8 cellular contexts compared by ENCODE assay signal in genomic region chr2:27380626-27381556, GRCh38. TPM values are rescaled to one million over a fixed set of nuclear protein-coding genes. Genes with fewer than 3 reads are reported as not detected.
DNase-seq lines count a peak whose midpoint lies in the region; ATAC-seq and TF ChIP-seq lines count a peak whose summit lies in the region.

A gene with protein sequence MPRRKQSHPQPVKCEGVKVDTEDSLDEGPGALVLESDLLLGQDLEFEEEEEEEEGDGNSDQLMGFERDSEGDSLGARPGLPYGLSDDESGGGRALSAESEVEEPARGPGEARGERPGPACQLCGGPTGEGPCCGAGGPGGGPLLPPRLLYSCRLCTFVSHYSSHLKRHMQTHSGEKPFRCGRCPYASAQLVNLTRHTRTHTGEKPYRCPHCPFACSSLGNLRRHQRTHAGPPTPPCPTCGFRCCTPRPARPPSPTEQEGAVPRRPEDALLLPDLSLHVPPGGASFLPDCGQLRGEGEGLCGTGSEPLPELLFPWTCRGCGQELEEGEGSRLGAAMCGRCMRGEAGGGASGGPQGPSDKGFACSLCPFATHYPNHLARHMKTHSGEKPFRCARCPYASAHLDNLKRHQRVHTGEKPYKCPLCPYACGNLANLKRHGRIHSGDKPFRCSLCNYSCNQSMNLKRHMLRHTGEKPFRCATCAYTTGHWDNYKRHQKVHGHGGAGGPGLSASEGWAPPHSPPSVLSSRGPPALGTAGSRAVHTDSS (minus strand): TSS chr2:27380734. CDS start chr2:27380526, 208 bp downstream.

- H3K36me3 Mint-ChIP-seq in T-helper 1 cell treated with Interleukin-12 subunit alpha and Interleukin-12 subunit beta and Interleukin-4 antibody, amounts not matched to agents 30 μg/mL and 1 μg/mL, for 36 hours (ENCODE audit: low read depth), result peaks cover 55% of the 10 kb centered on the region

- intact Hi-C loops in left ventricle myocardium inferior (cut with micrococcal nuclease), result no loop called here
- intact Hi-C loops in prostate gland (cut with DNase I), result no loop called here

- H3K36me3 ChIP-seq in left ventricle myocardium inferior, result peaks cover 70% of the 10 kb centered on the region
- peaks cover 9% of the 10 kb centered on the region in 2 donors for H3K36me3 ChIP-seq in prostate gland
- H3K36me3 ChIP-seq in urinary bladder (ENCODE audit: insufficient read depth), result no peaks in the 10 kb centered on the region

- no peaks in the 10 kb centered on the region for H3K27me3 Mint-ChIP-seq in T-helper 1 cell treated with Interleukin-12 subunit alpha and Interleukin-12 subunit beta and Interleukin-4 antibody, amounts not matched to agents 30 μg/mL and 1 μg/mL, for 36 hours (ENCODE audit: low read depth)

- 8% methylated on average over 63 of the region's 68 CpGs for WGBS in prostate gland
- WGBS in urinary bladder, result 12% methylated on average over 68 of the region's 68 CpGs

- H3K4me1 Mint-ChIP-seq in T-helper 1 cell treated with Interleukin-12 subunit alpha and Interleukin-12 subunit beta and Interleukin-4 antibody, amounts not matched to agents 30 μg/mL and 1 μg/mL, for 36 hours (ENCODE audit: low read depth), result peaks cover 29% of the 10 kb centered on the region

- DNase-seq in GM10266 (ENCODE audit: extremely low spot score) (peak; percentile 95), NCI-H146 (lab: John Stamatoyannopoulos, UW) (peak; percentile 91), amniotic stem cell (lab: John Stamatoyannopoulos, UW) (peak; percentile 94), left ventricle myocardium inferior (peak; percentile 97), prostate gland (ENCODE audit: low spot score) (peak; percentile 98)

- TF ChIP-seq CTCF in GM10266 (IDR thresholded peaks at IDR 0.05; ENCODE audit: control insufficient read depth, insufficient read depth, low read depth, missing control alignments) (no peak), left ventricle myocardium inferior (IDR thresholded peaks at IDR 0.05; ENCODE audit: borderline replicate concordance) (no peak), prostate gland (IDR thresholded peaks at IDR 0.05) (no peak)

- H3K4me3 ChIP-seq in left ventricle myocardium inferior, result peak within 1 kb of the TSS; percentile 81
- peak within 1 kb of the TSS; percentile 74 to 95 for H3K4me3 ChIP-seq in prostate gland
- peak within 1 kb of the TSS; percentile 80 for H3K4me3 ChIP-seq in urinary bladder (ENCODE audit: low read depth, low read length)

- TF ChIP-seq POLR2A in prostate gland (IDR thresholded peaks at IDR 0.05), result peak; percentile 62

- H3K27me3 ChIP-seq in left ventricle myocardium inferior (ENCODE audit: low read depth), result no peaks in the 10 kb centered on the region
- H3K27me3 ChIP-seq in prostate gland (replicated peaks; ENCODE audit: insufficient read depth), result no peaks in the 10 kb centered on the region

- H3K4me1 ChIP-seq in left ventricle myocardium inferior (peaks cover 36% of the 10 kb centered on the region), prostate gland (replicated peaks) (peaks cover 5% of the 10 kb centered on the region), urinary bladder (ENCODE audit: insufficient read depth) (no peaks in the 10 kb centered on the region)

- H3K27ac ChIP-seq in left ventricle myocardium inferior (replicated peaks), result peak within 1 kb of the TSS; percentile 94
- peak within 1 kb of the TSS; percentile 91 for H3K27ac ChIP-seq in prostate gland
- peak within 1 kb of the TSS; percentile 93 for H3K27ac ChIP-seq in urinary bladder (ENCODE audit: low read depth)

- H3K9me3 ChIP-seq in left ventricle myocardium inferior (replicated peaks), result no peaks in the 10 kb centered on the region
- no peaks in the 10 kb centered on the region for H3K9me3 ChIP-seq in prostate gland

- no peaks in the 10 kb centered on the region for H3K9me3 Mint-ChIP-seq in T-helper 1 cell treated with Interleukin-12 subunit alpha and Interleukin-12 subunit beta and Interleukin-4 antibody, amounts not matched to agents 30 μg/mL and 1 μg/mL, for 36 hours

- H3K27ac Mint-ChIP-seq in T-helper 1 cell treated with Interleukin-12 subunit alpha and Interleukin-12 subunit beta and Interleukin-4 antibody, amounts not matched to agents 30 μg/mL and 1 μg/mL, for 36 hours, result peak within 1 kb of the TSS; percentile 94

- peak within 1 kb of the TSS; percentile 87 for H3K4me3 Mint-ChIP-seq in T-helper 1 cell treated with Interleukin-12 subunit alpha and Interleukin-12 subunit beta and Interleukin-4 antibody, amounts not matched to agents 30 μg/mL and 1 μg/mL, for 36 hours

- peak; percentile 88 for ATAC-seq in HG02678 (IDR thresholded peaks at IDR 0.05; ENCODE audit: unreplicated experiment)

RNA-seq across cellular contexts. Expression of the gene that starts here (rescaled TPM):
- total RNA-seq in left ventricle myocardium inferior (6.7 TPM), prostate gland (10 to 100 TPM in 1 of 2 donors, 1 to 10 TPM in 1; 9.0 to 22.0 TPM), urinary bladder (6.1 TPM)
- polyA plus RNA-seq in urinary bladder, result 19.9 TPM

Comparison
In these comparisons a context has a peak if more than half of its experiments do, and no peak if none do; other contexts are left out.
1. Peak in every context shown above with its lines: DNase-seq, ATAC-seq, H3K4me3 ChIP-seq and H3K27ac ChIP-seq.